In the genomic region with DNA sequence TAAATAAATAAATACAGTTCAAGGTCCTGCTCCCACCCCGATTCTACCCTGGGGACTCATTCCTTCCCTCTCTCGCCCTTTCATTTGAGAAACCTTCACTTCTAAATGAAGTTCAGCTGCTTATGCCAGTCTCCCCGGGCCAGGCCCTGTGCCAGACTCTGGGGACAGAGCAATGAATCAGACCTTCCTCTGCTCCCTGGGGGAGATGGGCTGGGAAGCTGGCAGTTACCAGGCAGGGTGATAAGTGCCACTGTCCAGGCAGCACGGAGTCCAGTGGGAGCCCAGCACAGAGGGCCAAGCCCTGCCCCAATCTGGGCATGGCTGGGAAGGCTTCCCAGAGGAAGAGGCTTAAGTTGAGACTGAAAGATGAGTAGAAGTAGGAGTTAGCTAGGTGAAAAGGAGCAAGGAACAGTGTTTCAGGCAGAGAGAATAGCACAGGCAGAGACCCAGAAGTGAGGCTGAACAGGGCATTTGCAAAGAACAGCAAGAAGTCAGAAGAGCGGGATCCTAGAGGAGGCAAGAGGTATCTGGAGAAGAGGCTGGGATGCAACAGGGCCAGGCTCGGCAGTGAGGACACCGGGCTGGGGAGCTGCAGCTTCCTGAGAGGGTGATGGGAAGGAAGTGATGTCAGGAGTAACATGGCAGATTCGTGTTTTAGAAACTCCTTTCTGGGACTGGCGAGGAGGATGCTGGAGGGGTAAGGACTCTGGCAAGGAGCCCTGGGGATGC, we compare ENCODE assay signal across 1 cellular context.
TF ChIP-seq lines count a peak whose summit lies in the region.

No MANE protein-coding gene starts in this region.

TF ChIP-seq in HepG2, 621 proteins besides CTCF, POLR2A, EP300 and RAD21:
- TF ChIP-seq GABPA (IDR thresholded peaks at IDR 0.05; ENCODE audit: low read depth, low read length) (no peak), GABPA (CRISPR knock-in tag; IDR thresholded peaks at IDR 0.05; ENCODE audit: low read depth) (0 out of 2 replicates have a peak, but pooled peaks have one; percentile 22), FIP1L1 (IDR thresholded peaks at IDR 0.05; ENCODE audit: borderline replicate concordance, insufficient read depth, low read depth, low read length) (no peak), ZNF589 (CRISPR knock-in tag; conservative IDR thresholded peaks at IDR 0.05) (no peak), SMC3 (IDR thresholded peaks at IDR 0.05; ENCODE audit: low read length) (no peak), ZNF124 (CRISPR knock-in tag; IDR thresholded peaks at IDR 0.05) (no peak), NFYB (CRISPR knock-in tag; IDR thresholded peaks at IDR 0.05) (no peak)
